In genomic region chr11:66653123-66653522, GRCh38 we compare ENCODE assay signal across 21 cellular contexts. TPM values are rescaled to one million over a fixed set of nuclear protein-coding genes. Genes with fewer than 3 reads are reported as not detected.
A peak's percentile ranks its signal among the peaks of the same experiment; 100 is the strongest.
DNase-seq lines count a peak whose midpoint lies in the region; ATAC-seq and TF ChIP-seq lines count a peak whose summit lies in the region.
"Had no signal": no experiment of that assay in that cellular context is flagged by ENCODE, and none has a peak within 500 bp of the region (broad histone marks: within the 10 kb centered on the region; RNA-seq: fewer than 3 reads in every experiment).

No MANE protein-coding gene starts in this region.

- no peaks in the 10 kb centered on the region for H3K27me3 Mint-ChIP-seq in CD4-positive, CD25-positive, alpha-beta regulatory T cell
- no peaks in the 10 kb centered on the region for H3K27me3 Mint-ChIP-seq in activated B cell treated with CpG ODN at 0.5 μM for 24 hours
- H3K27me3 Mint-ChIP-seq: activated naive CD8-positive, alpha-beta T cell treated with anti-CD3 and anti-CD28 coated beads, Interleukin-2, amount 10 ng/mL, durations not matched to agents 7 days and 5 days; naive B cell had no signal

- H3K9me3 ChIP-seq in CD4-positive, CD25-positive, alpha-beta regulatory T cell (ENCODE audit: control insufficient read depth in 2 of 2, low read length in 2 of 2): no peaks in the 10 kb centered on the region
- no peaks in the 10 kb centered on the region for H3K9me3 ChIP-seq in SJCRH30 (replicated peaks)
- H3K9me3 ChIP-seq: tibial artery had no signal

- DNase-seq in CD4-positive, CD25-positive, alpha-beta regulatory T cell: no peak
- DNase-seq in ELR (ENCODE audit: low read depth) (peak; percentile 53), activated B cell treated with CpG ODN at 0.5 μM for 24 hours (no peak), kidney glomerular epithelial cell (lab: John Stamatoyannopoulos, UW) (peak; percentile 38), substantia nigra (lab: John Stamatoyannopoulos, UW) (no peak), SJCRH30 (no peak)
- DNase-seq: activated naive CD8-positive, alpha-beta T cell treated with anti-CD3 and anti-CD28 coated beads, Interleukin-2, amount 10 ng/mL, durations not matched to agents 7 days and 5 days; effector CD4-positive, alpha-beta T cell; H9; islet precursor cell; Karpas-422; naive B cell; NCI-H1105; NCI-H82; posterior cingulate gyrus; stimulated activated CD4-positive, alpha-beta T cell treated with anti-CD3 and anti-CD28 coated beads, Interleukin-4, amount 100 ng/mL, for 4 hours; SW 1271; tibial artery had no signal

- peaks cover 26% of the 10 kb centered on the region for H3K36me3 Mint-ChIP-seq in CD4-positive, CD25-positive, alpha-beta regulatory T cell
- peaks cover 55% of the 10 kb centered on the region for H3K36me3 Mint-ChIP-seq in activated B cell treated with CpG ODN at 0.5 μM for 24 hours (ENCODE audit: low read depth)
- H3K36me3 Mint-ChIP-seq: naive B cell had no signal

- POLR2A ChIA-PET in activated B cell treated with CpG ODN at 0.5 μM for 24 hours (lab: Charles Lee): interaction anchor here (0.7 kb wide), 1 partner anchor 12 kb away, joined by 5 read pairs; no protein-coding TSS in a partner anchor

- no peaks in the 10 kb centered on the region for H3K9me3 Mint-ChIP-seq in CD4-positive, CD25-positive, alpha-beta regulatory T cell
- no peaks in the 10 kb centered on the region for H3K9me3 Mint-ChIP-seq in activated B cell treated with CpG ODN at 0.5 μM for 24 hours
- H3K9me3 Mint-ChIP-seq: activated naive CD8-positive, alpha-beta T cell treated with anti-CD3 and anti-CD28 coated beads, Interleukin-2, amount 10 ng/mL, durations not matched to agents 7 days and 5 days; H9; naive B cell had no signal

- H3K4me3 ChIP-seq in CD4-positive, CD25-positive, alpha-beta regulatory T cell (ENCODE audit: low read depth, low read length): no peak overlapping the region
- no peak overlapping the region for H3K4me3 ChIP-seq in SJCRH30
- H3K4me3 ChIP-seq: skin epidermis, tibial artery had no signal

- CTCF ChIA-PET in activated B cell treated with CpG ODN at 0.5 μM for 24 hours (lab: Charles Lee): interaction anchor here (1.0 kb wide), 1 partner anchor 74 kb away, joined by 3 read pairs; no protein-coding TSS in a partner anchor

- H3K36me3 ChIP-seq in CD4-positive, CD25-positive, alpha-beta regulatory T cell (ENCODE audit: control insufficient read depth, insufficient read depth, low read length): peaks cover 46% of the 10 kb centered on the region
- peaks cover 37% of the 10 kb centered on the region for H3K36me3 ChIP-seq in SJCRH30

- peaks cover 10% of the 10 kb centered on the region for H3K4me1 ChIP-seq in CD4-positive, CD25-positive, alpha-beta regulatory T cell (ENCODE audit: control insufficient read depth, insufficient read depth, low read length, poor library complexity, severe bottlenecking)
- H3K4me1 ChIP-seq in SJCRH30: no peaks in the 10 kb centered on the region

- intact Hi-C loops in activated B cell treated with CpG ODN at 0.5 μM for 24 hours (cut with micrococcal nuclease): no loop called here

- no peak overlapping the region for H3K27ac ChIP-seq in CD4-positive, CD25-positive, alpha-beta regulatory T cell (ENCODE audit: insufficient read depth, low read length, poor library complexity, severe bottlenecking)
- H3K27ac ChIP-seq in substantia nigra (ENCODE audit: low read depth, low read length, poor library complexity, severe bottlenecking) (no peak overlapping the region), SJCRH30 (no peak overlapping the region)
- H3K27ac ChIP-seq: RWPE1, skin epidermis, tibial artery had no signal

- H3K27ac Mint-ChIP-seq in CD4-positive, CD25-positive, alpha-beta regulatory T cell: peak overlapping the region in 2 of 3 donors; percentile 15 to 38
- H3K27ac Mint-ChIP-seq in activated B cell treated with CpG ODN at 0.5 μM for 24 hours: peak overlapping the region; percentile 30
- H3K27ac Mint-ChIP-seq: activated naive CD8-positive, alpha-beta T cell treated with anti-CD3 and anti-CD28 coated beads, Interleukin-2, amount 10 ng/mL, durations not matched to agents 7 days and 5 days had no signal

- H3K4me3 Mint-ChIP-seq in CD4-positive, CD25-positive, alpha-beta regulatory T cell: peak overlapping the region in 1 of 4 donors; percentile 54
- no peak overlapping the region for H3K4me3 Mint-ChIP-seq in activated B cell treated with CpG ODN at 0.5 μM for 24 hours
- H3K4me3 Mint-ChIP-seq: activated naive CD8-positive, alpha-beta T cell treated with anti-CD3 and anti-CD28 coated beads, Interleukin-2, amount 10 ng/mL, durations not matched to agents 7 days and 5 days; H9; naive B cell had no signal

- no peak for TF ChIP-seq CTCF in activated B cell treated with CpG ODN at 0.5 μM for 24 hours (IDR thresholded peaks at IDR 0.05)

- H3K4me1 Mint-ChIP-seq in CD4-positive, CD25-positive, alpha-beta regulatory T cell: peaks cover 6 to 46% (median 29%) of the 10 kb centered on the region in 4 donors
- H3K4me1 Mint-ChIP-seq in activated B cell treated with CpG ODN at 0.5 μM for 24 hours: peaks cover 19% of the 10 kb centered on the region
- H3K4me1 Mint-ChIP-seq: H9 had no signal

- H3K27me3 ChIP-seq in CD4-positive, CD25-positive, alpha-beta regulatory T cell (ENCODE audit: control insufficient read depth, insufficient read depth, low read length): no peaks in the 10 kb centered on the region
- no peaks in the 10 kb centered on the region for H3K27me3 ChIP-seq in SJCRH30
- H3K27me3 ChIP-seq: tibial artery had no signal

- no peak for ATAC-seq in CD4-positive, CD25-positive, alpha-beta regulatory T cell (ENCODE audit: low read depth in 2 of 2)
- no peak for ATAC-seq in activated B cell treated with CpG ODN at 0.5 μM for 24 hours (ENCODE audit: low read depth)
- ATAC-seq in GM19452 (IDR thresholded peaks at IDR 0.05; ENCODE audit: unreplicated experiment): no peak

RNA-seq across cellular contexts. Expression of gene RBM4, which starts 14.6 kb away (rescaled TPM):
- 201 TPM for total RNA-seq in CD4-positive, CD25-positive, alpha-beta regulatory T cell
- polyA plus RNA-seq in CD4-positive, CD25-positive, alpha-beta regulatory T cell: 100 to 1,000 TPM; 286 to 306 (median 295) TPM
- total RNA-seq in activated B cell treated with CpG ODN at 0.5 μM for 24 hours: 197 and 202 TPM in 2 replicates
- 154 and 155 TPM in 2 replicates for total RNA-seq in SJCRH30 (2014; rRNA removed; shearing (Covaris generic))

RNA-seq across cellular contexts. Expression of gene RBM4B, which starts 24.6 kb away (rescaled TPM):
- 10.0 TPM for total RNA-seq in CD4-positive, CD25-positive, alpha-beta regulatory T cell
- polyA plus RNA-seq in CD4-positive, CD25-positive, alpha-beta regulatory T cell: 10 to 100 TPM; 12.6 to 17.6 (median 15.3) TPM
- total RNA-seq in activated B cell treated with CpG ODN at 0.5 μM for 24 hours: 30.8 and 34.4 TPM in 2 replicates
- total RNA-seq in SJCRH30 (2014; rRNA removed; shearing (Covaris generic)): 23.7 and 24.7 TPM in 2 replicates

RNA-seq across cellular contexts. Expression of gene RBM14, which starts 36.7 kb away (rescaled TPM):
- 233 TPM for total RNA-seq in CD4-positive, CD25-positive, alpha-beta regulatory T cell
- 10 to 100 TPM; 56.7 to 76.9 (median 69.2) TPM for polyA plus RNA-seq in CD4-positive, CD25-positive, alpha-beta regulatory T cell
- 147 and 160 TPM in 2 replicates for total RNA-seq in activated B cell treated with CpG ODN at 0.5 μM for 24 hours
- 68.7 and 70.5 TPM in 2 replicates for total RNA-seq in SJCRH30 (2014; rRNA removed; shearing (Covaris generic))

Comparison
In these comparisons a context has a peak if more than half of its experiments do, and no peak if none do; other contexts are left out.
1. DNase-seq: peak in ELR (single experiment) and kidney glomerular epithelial cell (single experiment); none in CD4-positive, CD25-positive, alpha-beta regulatory T cell (0 of 3), activated B cell treated with CpG ODN at 0.5 μM for 24 hours (single experiment), substantia nigra (0 of 49) and SJCRH30 (0 of 2).